In genomic region chr17:4948997-4949320, GRCh38 we compare ENCODE assay signal across 9 cellular contexts. TPM values are rescaled to one million over a fixed set of nuclear protein-coding genes. Genes with fewer than 3 reads are reported as not detected.
DNase-seq lines count a peak whose midpoint lies in the region; ATAC-seq, FAIRE-seq and TF ChIP-seq lines count a peak whose summit lies in the region.
"Had no signal": no experiment of that assay in that cellular context is flagged by ENCODE, and none has a peak within 500 bp of the region (broad histone marks: within the 10 kb centered on the region; RNA-seq: fewer than 3 reads in every experiment).

No MANE protein-coding gene starts in this region.

- SMC1A ChIA-PET in GM12878 (lab: Charles Lee; ENCODE audit: uncharacterized antibody, unreplicated experiment): interaction anchor here (0.9 to 7.1 kb wide), 3 partner anchors 18 to 113 kb away, joined by 3 to 50 read pairs (median 3); partner anchors contain the start of gene SPAG7

- peak overlapping the region; percentile 61 for H2AFZ ChIP-seq in GM12878 (ENCODE audit: control insufficient read depth, low read depth, low read length)

- TF ChIP-seq EP300 in GM12878 (IDR thresholded peaks at IDR 0.05; ENCODE audit: borderline replicate concordance in 1 of 2, control insufficient read depth in 1 of 2, low read depth in 2 of 2, low read length in 2 of 2): no peak

- POLR2A ChIA-PET in GM12878 (lab: Charles Lee): interaction anchor here (1.0 to 17.5 kb wide), 3 partner anchors 9 to 79 kb away, joined by 4 to 272 read pairs (median 28); partner anchors contain the start of genes RNF167, SLC25A11 and SPAG7

- no peak for TF ChIP-seq POLR2A in GM12878 (IDR thresholded peaks at IDR 0.05; ENCODE audit: low read depth, low read length)

- intact Hi-C loops in GM12878 (cut with micrococcal nuclease; ENCODE audit: unreplicated experiment): loop anchor here (1.0 to 2.0 kb wide), 2 partner anchors 18 to 48 kb away; partner anchors contain the start of genes INCA1, KIF1C and SPAG7

- no peak for TF ChIP-seq CTCF in GM12878 (IDR thresholded peaks at IDR 0.05 in 2 of 3, conservative IDR thresholded peaks at IDR 0.05 in 1 of 3; ENCODE audit: control insufficient read depth in 2 of 3, extremely low read depth in 1 of 3, insufficient read depth in 1 of 3, low read depth in 3 of 3, low read length in 3 of 3)

- H3K9me3 ChIP-seq in GM12878 (replicated peaks; ENCODE audit: control insufficient read depth, insufficient read depth, low read length) (no peaks in the 10 kb centered on the region), iPS DF 6.9 (ENCODE audit: control insufficient read depth, insufficient read depth, low read length) (no peaks in the 10 kb centered on the region), skeletal muscle tissue (ENCODE audit: control insufficient read depth in 3 of 3, low read length in 3 of 3) (no peaks in the 10 kb centered on the region)

- TF ChIP-seq RAD21 in GM12878 (IDR thresholded peaks at IDR 0.05; ENCODE audit: insufficient read depth, low read depth, low read length): no peak

- RAD21 ChIA-PET in GM12878 (lab: Charles Lee; ENCODE audit: unreplicated experiment): interaction anchor here (0.9 to 9.8 kb wide), 3 partner anchors 9 to 40 kb away, joined by 4 to 73 read pairs (median 12); partner anchors contain the start of genes RNF167, SLC25A11 and SPAG7

- peak; percentile 93 for DNase-seq in DMS53 (lab: John Stamatoyannopoulos, UW)
- peak; percentile 90 for DNase-seq in LHCN-M2 (ENCODE audit: low read depth)
- peak in 4 of 5 donors; percentile 60 to 88 (median 66) for DNase-seq in T-helper 1 cell
- no peak for DNase-seq in GM12878 (ENCODE audit: low read depth, low spot score)
- no peak for DNase-seq in iPS DF 6.9 (ENCODE audit: low read depth, low spot score)

- peaks cover 10 to 12% of the 10 kb centered on the region in 2 experiments for H3K36me3 ChIP-seq in GM12878 (ENCODE audit: control insufficient read depth in 2 of 2, insufficient read depth in 2 of 2, low read length in 1 of 2)
- H3K36me3 ChIP-seq in iPS DF 6.9 (ENCODE audit: control insufficient read depth, insufficient read depth, low read length): peaks cover 17% of the 10 kb centered on the region
- H3K36me3 ChIP-seq in skeletal muscle tissue (ENCODE audit: control insufficient read depth in 3 of 3, insufficient read depth in 3 of 3, low read length in 3 of 3): peaks cover 32 to 44% (median 37%) of the 10 kb centered on the region in 3 donors

- under 1% methylated on average over 29 of the region's 29 CpGs for WGBS in GM12878 (ENCODE audit: insufficient coverage, insufficient replicate concordance, low lambda C conversion rate, missing lambda C conversion rate)
- no CpG with 5 or more reads among the region's 29 CpGs for WGBS in iPS DF 6.9 (ENCODE audit: insufficient coverage, insufficient read length)

- H3K4me1 ChIP-seq in GM12878 (ENCODE audit: control insufficient read depth, insufficient read depth, low read length): peaks cover 33% of the 10 kb centered on the region
- peaks cover 5% of the 10 kb centered on the region; the same call in 1 of the 2 replicates for H3K4me1 ChIP-seq in iPS DF 6.9 (ENCODE audit: control insufficient read depth, insufficient read depth, low read length)
- H3K4me1 ChIP-seq in skeletal muscle tissue (ENCODE audit: control insufficient read depth in 3 of 3, insufficient read depth in 3 of 3, low read length in 3 of 3): peaks cover 42 to 64% (median 45%) of the 10 kb centered on the region in 3 donors

- H3K27me3 ChIP-seq in GM12878 (replicated peaks in 1 of 2; ENCODE audit: control insufficient read depth in 2 of 2, insufficient read depth in 2 of 2, low read length in 1 of 2) (no peaks in the 10 kb centered on the region), iPS DF 6.9 (ENCODE audit: control insufficient read depth, insufficient read depth, low read length) (no peaks in the 10 kb centered on the region), skeletal muscle tissue (ENCODE audit: control insufficient read depth in 3 of 3, insufficient read depth in 3 of 3, low read length in 3 of 3) (no peaks in the 10 kb centered on the region)

- peak; percentile 72 for FAIRE-seq in GM12878 (lab: Jason Lieb, UNC)
- FAIRE-seq: islet of Langerhans had no signal

- CTCF ChIA-PET in GM12878 (lab: Yijun Ruan, JAX): interaction anchor here (3.3 kb wide), 1 partner anchor 18 kb away, joined by 13 read pairs; the partner anchor contains the start of gene SPAG7

- in situ Hi-C loops in GM12878 (cut with MboI): no loop called here

- no TSS peak for BruUV-seq in GM12878 (replicated peaks; lab: Mats Ljungman, UMichigan)

- H3K27ac ChIP-seq in GM12878 (ENCODE audit: control insufficient read depth, insufficient read depth) (peak overlapping the region; percentile 85), iPS DF 6.9 (ENCODE audit: low read length) (peak overlapping the region; percentile 11), skeletal muscle tissue (ENCODE audit: low read depth, low read length) (peak overlapping the region; percentile 98)

- peak; percentile 31 for ATAC-seq in GM21526 (IDR thresholded peaks at IDR 0.05; ENCODE audit: low FRiP score, unreplicated experiment)
- ATAC-seq in GM12878: peak; percentile 51
- no peak for ATAC-seq in GM18858 (IDR thresholded peaks at IDR 0.05; ENCODE audit: unreplicated experiment)

- H3K79me2 ChIP-seq in GM12878 (ENCODE audit: control insufficient read depth, insufficient read depth, low read length): peaks cover 59% of the 10 kb centered on the region

- peak overlapping the region; percentile 96 for H3K4me3 ChIP-seq in GM12878
- H3K4me3 ChIP-seq in iPS DF 6.9 (ENCODE audit: low read length): peak overlapping the region; percentile 70; the same call in 1 of the 2 replicates
- H3K4me3 ChIP-seq in skeletal muscle tissue (ENCODE audit: low read length in 3 of 3): peak overlapping the region; percentile 74 to 98 (median 83)

- H3K4me2 ChIP-seq in GM12878 (ENCODE audit: control insufficient read depth, insufficient read depth): peak overlapping the region; percentile 80; the same call in 1 of the 2 replicates

- H3K9ac ChIP-seq in GM12878 (ENCODE audit: control insufficient read depth, insufficient read depth, low read length) (peak overlapping the region; percentile 83), skeletal muscle tissue (ENCODE audit: low read depth in 1 of 3, low read length in 3 of 3) (peak overlapping the region; percentile 77 to 90 (median 89))

- peaks cover 5% of the 10 kb centered on the region for H4K20me1 ChIP-seq in GM12878 (ENCODE audit: control insufficient read depth, insufficient read depth)

RNA-seq across cellular contexts. Expression of gene PFN1, which starts 0.6 kb away (rescaled TPM):
- total RNA-seq in LHCN-M2 (2014; rRNA removed) (1,610 and 1,782 TPM in 2 replicates), GM12878 (2014; rRNA removed) (1,668 and 2,039 TPM in 2 replicates), GM12878 (2014; rRNA removed; fragmentation: Illumina TruSeq; extraction: Trizol) (812 and 920 TPM in 2 replicates), GM12878 (2021) (1,903 and 1,912 TPM in 2 replicates), skeletal muscle tissue (137 TPM)
- polyA plus RNA-seq in LHCN-M2 (2012): 3,150 TPM
- total RNA-seq in GM12878 (2013; cell fraction: nucleolus; rRNA removed): 131 and 144 TPM in 2 replicates
- 909 TPM for polyA plus RNA-seq in GM12878 (2011; ENCODE audit: low read depth)
- polyA plus RNA-seq in GM12878 (2011; rRNA removed) (705 and 1,560 TPM in 2 replicates), GM12878 (2014; fragmentation: Illumina TruSeq; extraction: Trizol) (1,675 and 1,933 TPM in 2 replicates), GM12878 (2014; fragmentation: Nextera tagmentation; extraction: Ambion mirVana) (100 to 1,000 TPM; 154 to 558 TPM), GM12878 (2014; rRNA removed) (3,016 and 4,055 TPM in 2 replicates), GM12878 (2016; fragmentation: Nextera tagmentation; extraction: Ambion mirVana) (1,000 to 10,000 TPM; 3,739 to 3,892 TPM)
- 2,124 and 2,184 TPM in 2 replicates for polyA plus RNA-seq in GM12878 (2011; cell fraction: cytosol; rRNA removed)
- polyA plus RNA-seq in GM12878 (2011; cell fraction: nucleus; rRNA removed): 1,008 and 1,226 TPM in 2 replicates
- polyA plus RNA-seq in GM12878 (2012): 1,629 and 1,984 TPM in 2 replicates
- polyA minus RNA-seq in GM12878 (2011; rRNA and poly(A)+ RNA removed): 545 and 728 TPM in 2 replicates
- 829 and 978 TPM in 2 replicates for polyA minus RNA-seq in GM12878 (2011; cell fraction: cytosol; rRNA and poly(A)+ RNA removed)
- polyA minus RNA-seq in GM12878 (2011; cell fraction: nucleus; rRNA and poly(A)+ RNA removed): 245 and 466 TPM in 2 replicates

RNA-seq across cellular contexts. Expression of gene ENO3, which starts 2.0 kb away (rescaled TPM):
- 5.2 and 7.9 TPM in 2 replicates for total RNA-seq in LHCN-M2 (2014; rRNA removed)
- polyA plus RNA-seq in LHCN-M2 (2012): 15.1 TPM
- 24.4 and 27.3 TPM in 2 replicates for total RNA-seq in GM12878 (2013; cell fraction: nucleolus; rRNA removed)
- total RNA-seq in GM12878 (2014; rRNA removed): 10.4 and 11.1 TPM in 2 replicates
- total RNA-seq in GM12878 (2014; rRNA removed; fragmentation: Illumina TruSeq; extraction: Trizol): 9.7 and 10.4 TPM in 2 replicates
- 24.4 and 28.4 TPM in 2 replicates for total RNA-seq in GM12878 (2021)
- 43.3 TPM for polyA plus RNA-seq in GM12878 (2011; ENCODE audit: low read depth)
- polyA plus RNA-seq in GM12878 (2011; rRNA removed): 19.8 and 25.6 TPM in 2 replicates
- 24.3 and 32.1 TPM in 2 replicates for polyA plus RNA-seq in GM12878 (2011; cell fraction: cytosol; rRNA removed)
- polyA plus RNA-seq in GM12878 (2011; cell fraction: nucleus; rRNA removed): 316 and 330 TPM in 2 replicates
- polyA plus RNA-seq in GM12878 (2012): 39.6 and 43.1 TPM in 2 replicates
- 9.0 and 15.2 TPM in 2 replicates for polyA plus RNA-seq in GM12878 (2014; fragmentation: Illumina TruSeq; extraction: Trizol)
- polyA plus RNA-seq in GM12878 (2014; fragmentation: Nextera tagmentation; extraction: Ambion mirVana): 10 to 100 TPM in 1 of 2 experiments, 1 to 10 TPM in 1; 6.8 to 14.5 TPM
- 26.3 and 31.5 TPM in 2 replicates for polyA plus RNA-seq in GM12878 (2014; rRNA removed)
- 10 to 100 TPM; 18.8 to 19.7 TPM for polyA plus RNA-seq in GM12878 (2016; fragmentation: Nextera tagmentation; extraction: Ambion mirVana)
- 8.6 and 14.5 TPM in 2 replicates for polyA minus RNA-seq in GM12878 (2011; rRNA and poly(A)+ RNA removed)
- 7.9 and 9.0 TPM in 2 replicates for polyA minus RNA-seq in GM12878 (2011; cell fraction: cytosol; rRNA and poly(A)+ RNA removed)
- 23.0 and 30.4 TPM in 2 replicates for polyA minus RNA-seq in GM12878 (2011; cell fraction: nucleus; rRNA and poly(A)+ RNA removed)
- total RNA-seq in skeletal muscle tissue: 2,880 TPM

RNA-seq across cellular contexts. Expression of gene RNF167, which starts 8.9 kb away (rescaled TPM):
- total RNA-seq in LHCN-M2 (2014; rRNA removed) (34.4 and 38.2 TPM in 2 replicates), GM12878 (2014; rRNA removed) (47.6 and 52.9 TPM in 2 replicates), GM12878 (2014; rRNA removed; fragmentation: Illumina TruSeq; extraction: Trizol) (57.4 and 63.9 TPM in 2 replicates), GM12878 (2021) (86.5 and 91.3 TPM in 2 replicates), skeletal muscle tissue (12.0 TPM)
- polyA plus RNA-seq in LHCN-M2 (2012): 97.3 TPM
- 36.5 and 46.0 TPM in 2 replicates for total RNA-seq in GM12878 (2013; cell fraction: nucleolus; rRNA removed)
- polyA plus RNA-seq in GM12878 (2011; ENCODE audit: low read depth): 69.5 TPM
- polyA plus RNA-seq in GM12878 (2011; rRNA removed) (58.4 and 90.7 TPM in 2 replicates), GM12878 (2014; fragmentation: Illumina TruSeq; extraction: Trizol) (132 and 147 TPM in 2 replicates), GM12878 (2014; fragmentation: Nextera tagmentation; extraction: Ambion mirVana) (10 to 100 TPM; 33.6 to 35.3 TPM), GM12878 (2014; rRNA removed) (87.1 and 87.9 TPM in 2 replicates), GM12878 (2016; fragmentation: Nextera tagmentation; extraction: Ambion mirVana) (10 to 100 TPM; 49.7 to 57.7 TPM)
- 174 and 192 TPM in 2 replicates for polyA plus RNA-seq in GM12878 (2011; cell fraction: cytosol; rRNA removed)
- 178 and 241 TPM in 2 replicates for polyA plus RNA-seq in GM12878 (2011; cell fraction: nucleus; rRNA removed)
- 87.5 and 90.3 TPM in 2 replicates for polyA plus RNA-seq in GM12878 (2012)
- 68.8 and 133 TPM in 2 replicates for polyA minus RNA-seq in GM12878 (2011; rRNA and poly(A)+ RNA removed)
- polyA minus RNA-seq in GM12878 (2011; cell fraction: cytosol; rRNA and poly(A)+ RNA removed): 54.1 and 60.8 TPM in 2 replicates
- polyA minus RNA-seq in GM12878 (2011; cell fraction: nucleus; rRNA and poly(A)+ RNA removed): 41.7 and 74.5 TPM in 2 replicates

RNA-seq across cellular contexts. Expression of gene SLC25A11, which starts 9.1 kb away (rescaled TPM):
- total RNA-seq in LHCN-M2 (2014; rRNA removed) (92.3 and 93.5 TPM in 2 replicates), GM12878 (2014; rRNA removed) (82.7 and 91.4 TPM in 2 replicates), GM12878 (2014; rRNA removed; fragmentation: Illumina TruSeq; extraction: Trizol) (32.1 and 35.2 TPM in 2 replicates), GM12878 (2021) (73.7 and 82.2 TPM in 2 replicates), skeletal muscle tissue (59.5 TPM)
- polyA plus RNA-seq in LHCN-M2 (2012): 86.2 TPM
- 39.8 and 41.2 TPM in 2 replicates for total RNA-seq in GM12878 (2013; cell fraction: nucleolus; rRNA removed)
- 14.1 TPM for polyA plus RNA-seq in GM12878 (2011; ENCODE audit: low read depth)
- polyA plus RNA-seq in GM12878 (2011; rRNA removed) (11.8 and 28.2 TPM in 2 replicates), GM12878 (2014; fragmentation: Illumina TruSeq; extraction: Trizol) (19.1 and 59.2 TPM in 2 replicates), GM12878 (2014; fragmentation: Nextera tagmentation; extraction: Ambion mirVana) (10 to 100 TPM in 1 of 2 experiments, 1 to 10 TPM in 1; 5.8 to 10.9 TPM), GM12878 (2014; rRNA removed) (70.9 and 72.5 TPM in 2 replicates), GM12878 (2016; fragmentation: Nextera tagmentation; extraction: Ambion mirVana) (100 to 1,000 TPM; 141 to 142 TPM)
- 50.2 TPM in 2 replicates for polyA plus RNA-seq in GM12878 (2011; cell fraction: cytosol; rRNA removed)
- polyA plus RNA-seq in GM12878 (2011; cell fraction: nucleus; rRNA removed): 59.6 and 63.5 TPM in 2 replicates
- polyA plus RNA-seq in GM12878 (2012): 33.1 and 38.0 TPM in 2 replicates
- 23.3 and 40.2 TPM in 2 replicates for polyA minus RNA-seq in GM12878 (2011; rRNA and poly(A)+ RNA removed)
- 12.2 and 13.4 TPM in 2 replicates for polyA minus RNA-seq in GM12878 (2011; cell fraction: cytosol; rRNA and poly(A)+ RNA removed)
- polyA minus RNA-seq in GM12878 (2011; cell fraction: nucleus; rRNA and poly(A)+ RNA removed): 32.0 and 59.6 TPM in 2 replicates

RNA-seq across cellular contexts. Expression of gene GP1BA, which starts 16.9 kb away (rescaled TPM):
- not detected in 2 replicates for total RNA-seq in LHCN-M2 (2014; rRNA removed)
- polyA plus RNA-seq in LHCN-M2 (2012): 0.21 TPM
- not detected in 2 replicates for total RNA-seq in GM12878 (2013; cell fraction: nucleolus; rRNA removed)
- total RNA-seq in GM12878 (2014; rRNA removed): 0.06 and 0.49 TPM in 2 replicates
- 0.04 and 0.14 TPM in 2 replicates for total RNA-seq in GM12878 (2014; rRNA removed; fragmentation: Illumina TruSeq; extraction: Trizol)
- total RNA-seq in GM12878 (2021): 0.67 and 0.74 TPM in 2 replicates
- 1.9 TPM for polyA plus RNA-seq in GM12878 (2011; ENCODE audit: low read depth)
- polyA plus RNA-seq in GM12878 (2011; rRNA removed): not detected in 2 replicates
- polyA plus RNA-seq in GM12878 (2011; cell fraction: cytosol; rRNA removed): 0.03 and 0.12 TPM in 2 replicates
- 0.04 and 0.07 TPM in 2 replicates for polyA plus RNA-seq in GM12878 (2011; cell fraction: nucleus; rRNA removed)
- 1.1 and 2.5 TPM in 2 replicates for polyA plus RNA-seq in GM12878 (2012)
- polyA plus RNA-seq in GM12878 (2014; fragmentation: Illumina TruSeq; extraction: Trizol): 0.25 and 0.59 TPM in 2 replicates
- under 1 TPM; 0.05 to 0.11 TPM for polyA plus RNA-seq in GM12878 (2014; fragmentation: Nextera tagmentation; extraction: Ambion mirVana)
- polyA plus RNA-seq in GM12878 (2014; rRNA removed): 0.28 and 0.43 TPM in 2 replicates
- polyA plus RNA-seq in GM12878 (2016; fragmentation: Nextera tagmentation; extraction: Ambion mirVana): under 1 TPM; 0.35 to 0.64 TPM
- polyA minus RNA-seq in GM12878 (2011; rRNA and poly(A)+ RNA removed): 0.15 and 0.26 TPM in 2 replicates
- not detected in 2 replicates for polyA minus RNA-seq in GM12878 (2011; cell fraction: cytosol; rRNA and poly(A)+ RNA removed)
- polyA minus RNA-seq in GM12878 (2011; cell fraction: nucleus; rRNA and poly(A)+ RNA removed): not detected in 2 replicates
- under 0.01 TPM for total RNA-seq in skeletal muscle tissue

Comparison
In these comparisons a context has a peak if more than half of its experiments do, and no peak if none do; other contexts are left out.
1. DNase-seq: peak in DMS53 (single experiment), LHCN-M2 (single experiment) and T-helper 1 cell (4 of 5); none in GM12878 (single experiment) and iPS DF 6.9 (single experiment).
2. H3K27ac ChIP-seq: peak in every context shown above with its lines; median percentile 98 in skeletal muscle tissue; 85 in GM12878; 11 in iPS DF 6.9.
3. RNA of gene ENO3, which starts 2.0 kb away (total RNA-seq): 2,880 TPM in skeletal muscle tissue (single experiment); 9.7 to 28.4 TPM in GM12878 and 5.2 to 7.9 TPM in LHCN-M2; every median in the first group is over 10 times any median in the second.
4. Peak in every context shown above with its lines, with median percentiles within 50 percentile points of each other: H3K4me3 ChIP-seq.